ENCODE assay signal across 9 cellular contexts in the genomic region with DNA sequence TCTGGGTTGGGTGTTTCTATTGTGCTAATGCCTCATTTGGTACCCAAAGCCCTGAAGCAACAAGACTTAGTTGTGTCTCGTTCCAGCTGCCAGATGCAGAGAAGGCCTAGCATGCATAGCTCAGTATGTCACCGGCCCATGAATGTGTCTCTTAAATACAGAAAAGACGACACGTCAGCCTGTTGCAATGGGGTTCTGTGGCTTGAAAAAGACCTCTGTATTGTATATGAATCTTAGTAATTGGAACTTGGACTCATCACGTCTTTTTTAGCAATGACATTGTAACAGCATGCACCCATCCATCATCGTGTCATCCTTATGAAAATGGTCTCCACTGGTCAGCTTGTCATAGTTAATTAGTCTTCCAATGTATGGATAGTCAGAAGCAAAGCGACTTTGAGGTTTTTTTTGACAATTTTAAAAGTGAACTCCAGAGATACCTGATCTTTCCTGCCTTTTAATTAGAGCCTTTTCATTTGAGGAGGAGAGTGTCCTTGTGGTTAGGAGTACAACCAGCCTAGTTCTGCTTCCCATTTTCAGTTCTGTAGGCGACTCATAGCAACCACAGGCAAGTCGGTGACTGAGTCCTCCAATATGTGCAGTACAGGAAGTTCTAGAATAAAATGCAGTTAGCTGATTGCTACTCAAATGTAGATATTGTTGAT.
DNase-seq lines count a peak whose midpoint lies in the region; ATAC-seq and TF ChIP-seq lines count a peak whose summit lies in the region.
"Had no signal": no experiment of that assay in that cellular context is flagged by ENCODE, and none has a peak within 500 bp of the region (broad histone marks: within the 10 kb centered on the region; RNA-seq: fewer than 3 reads in every experiment).

No MANE protein-coding gene starts in this region.

- H3K27ac ChIP-seq in esophagus muscularis mucosa (replicated peaks in 1 of 4) (no peak overlapping the region), heart left ventricle (no peak overlapping the region)
- H3K27ac ChIP-seq: pancreas had no signal

- H3K36me3 ChIP-seq in esophagus muscularis mucosa = no peaks in the 10 kb centered on the region
- no peaks in the 10 kb centered on the region for H3K36me3 ChIP-seq in heart left ventricle
- H3K36me3 ChIP-seq: pancreas had no signal

- 78% methylated on average over 9 of the region's 9 CpGs for WGBS in esophagus muscularis mucosa
- 82 to 89% (median 86%) methylated on average over 9 of the region's 9 CpGs for WGBS in heart left ventricle, 4 donors

- peaks cover 0 to 4% (median 0%) of the 10 kb centered on the region in 4 donors for H3K4me1 ChIP-seq in esophagus muscularis mucosa
- peaks cover 0 to 6% (median 0%) of the 10 kb centered on the region in 12 donors for H3K4me1 ChIP-seq in heart left ventricle
- H3K4me1 ChIP-seq: pancreas had no signal

- H3K9me3 ChIP-seq in esophagus muscularis mucosa (peaks cover 0 to 4% (median 0%) of the 10 kb centered on the region in 4 donors), heart left ventricle (peaks cover 0 to 2% (median 0%) of the 10 kb centered on the region in 12 donors)
- H3K9me3 ChIP-seq: pancreas had no signal

- H3K4me3 ChIP-seq in fibroblast of mammary gland (ENCODE audit: control insufficient read depth, low read depth, low read length) (no peak overlapping the region), esophagus muscularis mucosa (no peak overlapping the region), heart left ventricle (no peak overlapping the region)
- H3K4me3 ChIP-seq: pancreas had no signal

- DNase-seq in HS-27A (ENCODE audit: low read depth) (peak; percentile 22), fibroblast of mammary gland (ENCODE audit: low read depth) (peak; percentile 50), esophagus muscularis mucosa (ENCODE audit: extremely low spot score) (no peak), middle frontal gyrus (ENCODE audit: extremely low spot score, low spot score) (no peak), heart left ventricle (no peak), putamen (ENCODE audit: low spot score) (no peak)
- DNase-seq: pancreas had no signal

- ATAC-seq in GM18498 (IDR thresholded peaks at IDR 0.05; ENCODE audit: unreplicated experiment) = peak; percentile 66
- ATAC-seq in GM21576 (IDR thresholded peaks at IDR 0.05; ENCODE audit: unreplicated experiment) = peak; percentile 82
- no peak for ATAC-seq in heart left ventricle

- no peak for TF ChIP-seq EP300 in esophagus muscularis mucosa (IDR thresholded peaks at IDR 0.05)

- intact Hi-C loops in esophagus muscularis mucosa (cut with DNase I) (no loop called here), heart left ventricle (cut with DNase I) (no loop called here)

- TF ChIP-seq CTCF in fibroblast of mammary gland (conservative IDR thresholded peaks at IDR 0.05; ENCODE audit: control insufficient read depth, insufficient read depth, low read depth, low read length) (no peak), esophagus muscularis mucosa (IDR thresholded peaks at IDR 0.05) (no peak), heart left ventricle (IDR thresholded peaks at IDR 0.05) (no peak)

- no peaks in the 10 kb centered on the region for H3K27me3 ChIP-seq in esophagus muscularis mucosa
- H3K27me3 ChIP-seq in heart left ventricle = no peaks in the 10 kb centered on the region
- H3K27me3 ChIP-seq: pancreas had no signal

- TF ChIP-seq POLR2A in esophagus muscularis mucosa (IDR thresholded peaks at IDR 0.05; ENCODE audit: low read depth) (no peak), heart left ventricle (IDR thresholded peaks at IDR 0.05) (no peak)

Comparison
In these comparisons a context has a peak if more than half of its experiments do, and no peak if none do; other contexts are left out.
1. ATAC-seq: peak in GM18498 (single experiment) and GM21576 (single experiment); none in heart left ventricle (0 of 4).
2. DNase-seq: peak in HS-27A (single experiment) and fibroblast of mammary gland (single experiment); none in esophagus muscularis mucosa (single experiment), middle frontal gyrus (single experiment), heart left ventricle (0 of 5) and putamen (single experiment).